ENCODE assay signal across 1 cellular context in genomic region chr10:61779950-61780659, GRCh38.
TF ChIP-seq lines count a peak whose summit lies in the region.

No MANE protein-coding gene starts in this region.

TF ChIP-seq in HepG2, 621 proteins besides CTCF, POLR2A, EP300 and RAD21 (continued from another document):
- TF ChIP-seq ZBTB25 (CRISPR knock-in tag; IDR thresholded peaks at IDR 0.05) (no peak), ZNF207 (IDR thresholded peaks at IDR 0.05; ENCODE audit: borderline replicate concordance) (no peak), ZNF280D (CRISPR knock-in tag; IDR thresholded peaks at IDR 0.05) (no peak), TMF1 (CRISPR knock-in tag; IDR thresholded peaks at IDR 0.05; ENCODE audit: low read depth) (no peak), ZBTB43 (CRISPR knock-in tag; conservative IDR thresholded peaks at IDR 0.05) (no peak), ZBTB10 (CRISPR knock-in tag; IDR thresholded peaks at IDR 0.05; ENCODE audit: borderline replicate concordance) (no peak), PRDM4 (CRISPR knock-in tag; IDR thresholded peaks at IDR 0.05; ENCODE audit: borderline replicate concordance) (no peak), TAF1 (CRISPR knock-in tag; IDR thresholded peaks at IDR 0.05) (no peak)
